Comparison of ENCODE assay signal across 10 cellular contexts in the genomic region with DNA sequence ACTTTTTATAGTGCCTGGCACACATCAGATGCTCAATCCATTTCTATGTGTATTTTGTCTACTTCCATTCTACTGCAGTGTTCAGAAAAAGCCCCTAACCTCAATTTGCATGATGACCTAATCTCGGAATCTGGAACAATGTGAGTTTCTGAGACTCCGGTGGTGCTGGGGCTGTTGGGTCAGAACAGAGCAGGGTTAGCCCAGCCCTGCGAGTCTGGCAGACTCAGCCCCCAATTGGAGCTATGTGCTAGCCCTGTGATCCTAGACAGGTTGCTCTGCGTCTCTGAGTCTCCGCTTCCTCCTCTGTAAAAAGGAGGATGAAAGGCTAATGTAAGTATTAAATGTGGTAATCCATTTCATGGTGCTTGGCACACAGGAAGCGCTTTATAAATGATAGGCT.
DNase-seq lines count a peak whose midpoint lies in the region; ATAC-seq and TF ChIP-seq lines count a peak whose summit lies in the region.
"Had no signal": no experiment of that assay in that cellular context is flagged by ENCODE, and none has a peak within 500 bp of the region (broad histone marks: within the 10 kb centered on the region; RNA-seq: fewer than 3 reads in every experiment).

No MANE protein-coding gene starts in this region.

- H3K4me1 Mint-ChIP-seq in activated naive CD8-positive, alpha-beta T cell treated with anti-CD3 and anti-CD28 coated beads for 36 hours, result peaks cover 78% of the 10 kb centered on the region

- H3K4me3 ChIP-seq in GM12865 (ENCODE audit: low read depth, low read length), result peak overlapping the region; percentile 51
- H3K4me3 ChIP-seq in dorsolateral prefrontal cortex, result no peak overlapping the region
- H3K4me3 ChIP-seq: heart left ventricle had no signal

- peak overlapping the region; percentile 82 for H3K27ac Mint-ChIP-seq in activated naive CD8-positive, alpha-beta T cell treated with anti-CD3 and anti-CD28 coated beads for 36 hours

- H3K27me3 Mint-ChIP-seq in activated naive CD8-positive, alpha-beta T cell treated with anti-CD3 and anti-CD28 coated beads for 36 hours, result no peaks in the 10 kb centered on the region

- peak; percentile 74 for ATAC-seq in GM21390 (IDR thresholded peaks at IDR 0.05; ENCODE audit: unreplicated experiment)
- ATAC-seq in HG03520 (IDR thresholded peaks at IDR 0.05; ENCODE audit: unreplicated experiment), result peak; percentile 61
- ATAC-seq: heart left ventricle had no signal

- no peak overlapping the region for H3K27ac ChIP-seq in dorsolateral prefrontal cortex

- H3K36me3 Mint-ChIP-seq in activated naive CD8-positive, alpha-beta T cell treated with anti-CD3 and anti-CD28 coated beads for 36 hours, result peaks cover 14% of the 10 kb centered on the region

- TF ChIP-seq CTCF in GM12865 (IDR thresholded peaks at IDR 0.05; ENCODE audit: insufficient read depth, low read depth, low read length, missing control alignments), result no peak
- no peak for TF ChIP-seq CTCF in dorsolateral prefrontal cortex (IDR thresholded peaks at IDR 0.05 in 54 of 56, conservative IDR thresholded peaks at IDR 0.05 in 2 of 56; ENCODE audit: low read depth in 1 of 56, partially characterized antibody in 56 of 56)

- peak overlapping the region; percentile 64 for H3K4me3 Mint-ChIP-seq in activated naive CD8-positive, alpha-beta T cell treated with anti-CD3 and anti-CD28 coated beads for 36 hours

- intact Hi-C loops in dorsolateral prefrontal cortex (cut with DNase I), result no loop called here

- H3K27me3 ChIP-seq in dorsolateral prefrontal cortex, result no peaks in the 10 kb centered on the region
- H3K27me3 ChIP-seq: heart left ventricle had no signal

- H3K9me3 Mint-ChIP-seq in activated naive CD8-positive, alpha-beta T cell treated with anti-CD3 and anti-CD28 coated beads for 36 hours, result no peaks in the 10 kb centered on the region

- DNase-seq in GM12865 (ENCODE audit: low read depth) (peak; percentile 90), GOT3 (lab: John Stamatoyannopoulos, UW) (no peak), COLO668 (lab: John Stamatoyannopoulos, UW; ENCODE audit: unreplicated experiment) (no peak), Kasumi-1 (lab: John Stamatoyannopoulos, UW) (no peak), dorsolateral prefrontal cortex (no peak)
- DNase-seq in activated naive CD8-positive, alpha-beta T cell treated with anti-CD3 and anti-CD28 coated beads for 36 hours, result peak; percentile 65
- DNase-seq: heart left ventricle, NCI-H1694 treated with DMSO at 0.1 percent for 48 hours had no signal

Comparison
In these comparisons a context has a peak if more than half of its experiments do, and no peak if none do; other contexts are left out.
1. DNase-seq: peak in GM12865 (single experiment) and activated naive CD8-positive, alpha-beta T cell treated with anti-CD3 and anti-CD28 coated beads for 36 hours (single experiment); none in GOT3 (single experiment), COLO668 (single experiment), Kasumi-1 (0 of 2) and dorsolateral prefrontal cortex (0 of 10).